Comparison of ENCODE assay signal across 1 cellular context in the genomic region with DNA sequence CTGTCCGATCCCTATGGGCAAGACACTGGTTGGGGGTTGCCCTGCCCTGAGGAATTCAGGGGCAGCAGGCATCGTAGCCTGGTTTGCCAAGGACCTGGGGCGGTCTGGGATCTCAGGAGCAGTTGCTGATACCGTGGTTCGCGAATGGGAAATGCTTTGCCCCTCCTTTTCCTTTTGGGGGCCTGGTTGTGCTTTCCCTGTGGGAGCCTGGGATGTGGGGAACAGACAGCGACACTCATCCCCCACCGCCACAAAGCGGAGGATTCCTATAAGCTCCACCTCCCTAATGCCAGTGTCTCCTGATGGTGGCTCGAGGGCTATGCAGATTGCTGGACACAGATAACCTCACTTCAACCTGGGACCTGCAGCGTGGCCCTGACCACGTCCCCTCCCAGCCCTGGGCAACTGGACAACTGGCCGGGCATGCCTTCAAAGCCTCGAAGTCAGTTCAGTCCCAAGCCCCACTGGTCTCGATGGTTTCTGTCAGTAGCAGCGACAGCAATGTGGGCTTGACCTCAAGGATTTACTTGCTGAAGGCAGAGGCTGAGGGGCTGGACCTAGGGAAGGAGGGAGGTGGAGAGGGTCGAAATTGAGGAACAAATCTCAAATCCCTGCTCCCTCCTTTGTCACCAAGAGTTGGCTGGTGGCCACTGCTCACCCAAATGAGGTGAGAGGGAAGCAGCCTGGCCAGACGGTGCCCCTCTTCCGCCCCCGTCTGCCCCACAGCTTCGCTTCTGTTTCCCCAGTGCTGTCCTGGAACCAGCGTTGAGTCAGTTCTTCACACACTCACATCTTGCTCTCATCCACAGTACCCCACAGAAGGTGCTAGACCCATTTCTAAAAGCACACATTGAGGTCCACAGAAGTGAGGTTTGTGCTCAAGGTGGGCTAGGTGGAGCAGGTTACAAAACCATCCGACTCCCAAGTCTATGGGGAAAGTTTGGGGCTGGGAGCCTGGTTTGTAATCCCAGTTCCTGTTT.
TF ChIP-seq lines count a peak whose summit lies in the region.

No MANE protein-coding gene starts in this region.

TF ChIP-seq in HCT116, 20 proteins besides CTCF, POLR2A, EP300 and RAD21 (continued from another document):
- TF ChIP-seq, protein P1, sequence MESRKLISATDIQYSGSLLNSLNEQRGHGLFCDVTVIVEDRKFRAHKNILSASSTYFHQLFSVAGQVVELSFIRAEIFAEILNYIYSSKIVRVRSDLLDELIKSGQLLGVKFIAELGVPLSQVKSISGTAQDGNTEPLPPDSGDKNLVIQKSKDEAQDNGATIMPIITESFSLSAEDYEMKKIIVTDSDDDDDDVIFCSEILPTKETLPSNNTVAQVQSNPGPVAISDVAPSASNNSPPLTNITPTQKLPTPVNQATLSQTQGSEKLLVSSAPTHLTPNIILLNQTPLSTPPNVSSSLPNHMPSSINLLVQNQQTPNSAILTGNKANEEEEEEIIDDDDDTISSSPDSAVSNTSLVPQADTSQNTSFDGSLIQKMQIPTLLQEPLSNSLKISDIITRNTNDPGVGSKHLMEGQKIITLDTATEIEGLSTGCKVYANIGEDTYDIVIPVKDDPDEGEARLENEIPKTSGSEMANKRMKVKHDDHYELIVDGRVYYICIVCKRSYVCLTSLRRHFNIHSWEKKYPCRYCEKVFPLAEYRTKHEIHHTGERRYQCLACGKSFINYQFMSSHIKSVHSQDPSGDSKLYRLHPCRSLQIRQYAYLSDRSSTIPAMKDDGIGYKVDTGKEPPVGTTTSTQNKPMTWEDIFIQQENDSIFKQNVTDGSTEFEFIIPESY (IDR thresholded peaks at IDR 0.05; ENCODE audit: extremely low read depth, insufficient replicate concordance, low read length): no peak
